In genomic region chr11:92240946-92241345, GRCh38 we compare ENCODE assay signal across 27 cellular contexts. TPM values are rescaled to one million over a fixed set of nuclear protein-coding genes. Genes with fewer than 3 reads are reported as not detected.
"Had no signal": no experiment of that assay in that cellular context is flagged by ENCODE, and none has a peak within 500 bp of the region (broad histone marks: within the 10 kb centered on the region; RNA-seq: fewer than 3 reads in every experiment).

No MANE protein-coding gene starts in this region.

- H3K36me3 ChIP-seq: ascending aorta, heart right ventricle, left ventricle myocardium inferior, pancreas, sigmoid colon, suprapubic skin, tibial artery, upper lobe of right lung had no signal

- H3K36me3 Mint-ChIP-seq: activated naive CD4-positive, alpha-beta T cell treated with anti-CD3 and anti-CD28 coated beads, Interleukin-2, amount 10 ng/mL, durations not matched to agents 7 days and 5 days; activated naive CD8-positive, alpha-beta T cell treated with anti-CD3 and anti-CD28 coated beads, Interleukin-2, amount 10 ng/mL, durations not matched to agents 7 days and 5 days; natural killer cell treated with Interleukin-12 subunit alpha and Interleukin-12 subunit beta and Interleukin-15 and Interleukin-18, amount 100 ng/mL, for 72 hours had no signal

- H3K27ac ChIP-seq: ascending aorta, heart right ventricle, left ventricle myocardium inferior, pancreas, psoas muscle, sigmoid colon, suprapubic skin, tibial artery, upper lobe of right lung had no signal

- H3K9me3 Mint-ChIP-seq: activated naive CD4-positive, alpha-beta T cell treated with anti-CD3 and anti-CD28 coated beads, Interleukin-2, amount 10 ng/mL, durations not matched to agents 7 days and 5 days; activated naive CD8-positive, alpha-beta T cell treated with anti-CD3 and anti-CD28 coated beads, Interleukin-2, amount 10 ng/mL, durations not matched to agents 7 days and 5 days had no signal

- H3K27ac Mint-ChIP-seq: activated naive CD4-positive, alpha-beta T cell treated with anti-CD3 and anti-CD28 coated beads, Interleukin-2, amount 10 ng/mL, durations not matched to agents 7 days and 5 days; activated naive CD8-positive, alpha-beta T cell treated with anti-CD3 and anti-CD28 coated beads, Interleukin-2, amount 10 ng/mL, durations not matched to agents 7 days and 5 days; natural killer cell treated with Interleukin-12 subunit alpha and Interleukin-12 subunit beta and Interleukin-15 and Interleukin-18, amount 100 ng/mL, for 72 hours had no signal

- H3K4me3 ChIP-seq: ascending aorta, heart right ventricle, left ventricle myocardium inferior, lung, mucosa of descending colon, pancreas, psoas muscle, sigmoid colon, suprapubic skin, tibial artery, upper lobe of right lung had no signal

- ATAC-seq: esophagus mucosa; heart right ventricle; mucosa of descending colon; natural killer cell treated with Interleukin-12 subunit alpha and Interleukin-12 subunit beta and Interleukin-15 and Interleukin-18, amount 100 ng/mL, for 72 hours; pancreas; psoas muscle; upper lobe of right lung had no signal

- H3K4me1 Mint-ChIP-seq: activated naive CD4-positive, alpha-beta T cell treated with anti-CD3 and anti-CD28 coated beads, Interleukin-2, amount 10 ng/mL, durations not matched to agents 7 days and 5 days; activated naive CD8-positive, alpha-beta T cell treated with anti-CD3 and anti-CD28 coated beads, Interleukin-2, amount 10 ng/mL, durations not matched to agents 7 days and 5 days had no signal

- H3K4me3 Mint-ChIP-seq: activated naive CD4-positive, alpha-beta T cell treated with anti-CD3 and anti-CD28 coated beads, Interleukin-2, amount 10 ng/mL, durations not matched to agents 7 days and 5 days; activated naive CD8-positive, alpha-beta T cell treated with anti-CD3 and anti-CD28 coated beads, Interleukin-2, amount 10 ng/mL, durations not matched to agents 7 days and 5 days; natural killer cell treated with Interleukin-12 subunit alpha and Interleukin-12 subunit beta and Interleukin-15 and Interleukin-18, amount 100 ng/mL, for 72 hours had no signal

- H3K27me3 Mint-ChIP-seq: activated naive CD4-positive, alpha-beta T cell treated with anti-CD3 and anti-CD28 coated beads, Interleukin-2, amount 10 ng/mL, durations not matched to agents 7 days and 5 days; activated naive CD8-positive, alpha-beta T cell treated with anti-CD3 and anti-CD28 coated beads, Interleukin-2, amount 10 ng/mL, durations not matched to agents 7 days and 5 days; natural killer cell treated with Interleukin-12 subunit alpha and Interleukin-12 subunit beta and Interleukin-15 and Interleukin-18, amount 100 ng/mL, for 72 hours had no signal

- DNase-seq: activated CD4-positive, alpha-beta T cell treated with anti-CD3 and anti-CD28 coated beads for 4 hours; activated CD4-positive, alpha-beta T cell treated with anti-CD3 and anti-CD28 coated beads, Interleukin-2, amount 50 U/mL, for 4 hours; activated CD8-positive, alpha-beta memory T cell treated with anti-CD3 and anti-CD28 coated beads for 24 hours; activated gamma-delta T cell; activated naive CD4-positive, alpha-beta T cell treated with anti-CD3 and anti-CD28 coated beads, Interleukin-2, amount 10 ng/mL, durations not matched to agents 7 days and 5 days; activated naive CD8-positive, alpha-beta T cell treated with anti-CD3 and anti-CD28 coated beads, Interleukin-2, amount 10 ng/mL, durations not matched to agents 7 days and 5 days; activated T-cell treated with anti-CD3 and anti-CD28 coated beads, Interleukin-2, amount 50 U/mL, for 1 hour; caudate nucleus; foreskin fibroblast; heart right ventricle; islet precursor cell; left ventricle myocardium inferior; mucosa of descending colon; nucleus accumbens; pancreas; psoas muscle; sigmoid colon; small intestine; stimulated activated naive CD4-positive, alpha-beta T cell; tibial artery; upper lobe of right lung had no signal

- H3K9me3 ChIP-seq: ascending aorta, left ventricle myocardium inferior, mucosa of descending colon, pancreas, psoas muscle, sigmoid colon, suprapubic skin, tibial artery, upper lobe of right lung had no signal

- H3K4me1 ChIP-seq: heart right ventricle, left ventricle myocardium inferior, pancreas, psoas muscle, sigmoid colon, suprapubic skin, upper lobe of right lung had no signal

- H3K27me3 ChIP-seq: ascending aorta, pancreas, sigmoid colon, suprapubic skin, tibial artery, upper lobe of right lung had no signal

RNA-seq across cellular contexts. Expression of gene FAT3, which starts 16.3 kb away (rescaled TPM):
- total RNA-seq: activated naive CD8-positive, alpha-beta T cell treated with anti-CD3 and anti-CD28 coated beads, Interleukin-2, amount 10 ng/mL, durations not matched to agents 7 days and 5 days; natural killer cell treated with Interleukin-12 subunit alpha and Interleukin-12 subunit beta and Interleukin-15 and Interleukin-18, amount 100 ng/mL, for 72 hours; T-helper 1 cell treated with Interleukin-12 subunit alpha and Interleukin-12 subunit beta and Interleukin-4 antibody, amounts not matched to agents 30 ng/mL and 1 ng/mL, for 36 hours had no signal
